In genomic region chr10:84375011-84375410, GRCh38 we compare ENCODE assay signal across 8 cellular contexts. TPM values are rescaled to one million over a fixed set of nuclear protein-coding genes. Genes with fewer than 3 reads are reported as not detected.
DNase-seq lines count a peak whose midpoint lies in the region; ATAC-seq, FAIRE-seq and TF ChIP-seq lines count a peak whose summit lies in the region.

No MANE protein-coding gene starts in this region.

- TF ChIP-seq POLR2A in HepG2 (IDR thresholded peaks at IDR 0.05; ENCODE audit: insufficient read depth in 1 of 2, low read depth in 2 of 2, low read length in 2 of 2): no peak
- no peak for TF ChIP-seq POLR2A in tibial nerve (IDR thresholded peaks at IDR 0.05)

- TF ChIP-seq RAD21 in HepG2 (CRISPR knock-in tag; IDR thresholded peaks at IDR 0.05): peak; percentile 55

- H3K36me3 ChIP-seq in PC-3 (ENCODE audit: low read depth, low read length) (peaks cover 5% of the 10 kb centered on the region; the same call in 1 of the 2 replicates), mammary epithelial cell (ENCODE audit: insufficient read depth, low read length) (peaks cover 14% of the 10 kb centered on the region), HepG2 (replicated peaks in 1 of 2; ENCODE audit: control insufficient read depth in 1 of 2, insufficient read depth in 2 of 2, low read length in 2 of 2) (peaks cover 2 to 27% of the 10 kb centered on the region in 2 experiments; a peak in 4 of 5 replicates), tibial nerve (peaks cover 0 to 26% (median 3%) of the 10 kb centered on the region in 3 donors)

- TF ChIP-seq CTCF in GM12874 (IDR thresholded peaks at IDR 0.05; ENCODE audit: insufficient read depth, low read depth, low read length) (peak; percentile 57), PC-3 (conservative IDR thresholded peaks at IDR 0.05; ENCODE audit: low read depth, low read length) (peak; percentile 74), mammary epithelial cell (conservative IDR thresholded peaks at IDR 0.05 in 1 of 2, IDR thresholded peaks at IDR 0.05 in 1 of 2; ENCODE audit: extremely low read depth in 1 of 2, insufficient read depth in 1 of 2, low read depth in 1 of 2, low read length in 2 of 2) (peak; percentile 71 to 75), HepG2 (CRISPR knock-in tag; IDR thresholded peaks at IDR 0.05) (peak; percentile 82), tibial nerve (IDR thresholded peaks at IDR 0.05) (peak; percentile 59 to 73 (median 62))

- CTCF ChIA-PET in PC-3 (lab: Charles Lee) (interaction anchor here (1.5 kb wide), 1 partner anchor 162 kb away, joined by 8 read pairs; no protein-coding TSS in a partner anchor), mammary epithelial cell (lab: Charles Lee; ENCODE audit: low non-redundant PET) (no interaction called here), HepG2 (lab: Yijun Ruan, JAX; ENCODE audit: low intra/inter-chr PET ratio, low total read pairs) (interaction anchor here (0.7 to 5.6 kb wide), 2 partner anchors 159 to 163 kb away, joined by 4 to 77 read pairs; no protein-coding TSS in a partner anchor)

- no peak overlapping the region for H3K9ac ChIP-seq in PC-3 (ENCODE audit: low read length)
- no peak overlapping the region for H3K9ac ChIP-seq in mammary epithelial cell (ENCODE audit: insufficient read depth, low read length)
- H3K9ac ChIP-seq in HepG2 (ENCODE audit: insufficient read depth, low read depth, low read length): no peak overlapping the region

- H4K20me1 ChIP-seq in PC-3 (ENCODE audit: low read length) (no peaks in the 10 kb centered on the region), mammary epithelial cell (ENCODE audit: insufficient read depth, low read length) (no peaks in the 10 kb centered on the region), HepG2 (ENCODE audit: insufficient read depth, low read length) (no peaks in the 10 kb centered on the region)

- ATAC-seq in HG03565 (IDR thresholded peaks at IDR 0.05; ENCODE audit: unreplicated experiment) (peak; percentile 61), PC-3 (no peak), HepG2 (peak; percentile 53; the same call in 2 of the 3 replicates), GM18873 (IDR thresholded peaks at IDR 0.05; ENCODE audit: low FRiP score, unreplicated experiment) (no peak)

- no peaks in the 10 kb centered on the region for H3F3A ChIP-seq in PC-3 (ENCODE audit: low read length, unreplicated experiment)

- intact Hi-C loops in PC-3 (cut with micrococcal nuclease) (loop anchor here (1.0 kb wide), 3 partner anchors 49 to 162 kb away; no protein-coding TSS in a partner anchor), mammary epithelial cell (cut with micrococcal nuclease) (loop anchor here (1.0 kb wide), 5 partner anchors 23 to 238 kb away; no protein-coding TSS in a partner anchor), HepG2 (cut with micrococcal nuclease; ENCODE audit: unreplicated experiment) (loop anchor here (1.0 to 2.0 kb wide), 5 partner anchors 56 to 368 kb away; no protein-coding TSS in a partner anchor)

- POLR2A ChIA-PET in PC-3 (lab: Charles Lee; ENCODE audit: unreplicated experiment): no interaction called here
- POLR2A ChIA-PET in HepG2 (lab: Yijun Ruan, JAX): no interaction called here

- H3K79me2 ChIP-seq in PC-3 (ENCODE audit: low read length): no peaks in the 10 kb centered on the region
- peaks cover 68% of the 10 kb centered on the region for H3K79me2 ChIP-seq in mammary epithelial cell (ENCODE audit: insufficient read depth, low read length)
- peaks cover 3% of the 10 kb centered on the region for H3K79me2 ChIP-seq in HepG2 (ENCODE audit: insufficient read depth, low read length)

- H3K27ac ChIP-seq in PC-3 (ENCODE audit: low read length): no peak overlapping the region
- H3K27ac ChIP-seq in mammary epithelial cell (ENCODE audit: insufficient read depth, low read depth, low read length): no peak overlapping the region
- H3K27ac ChIP-seq in HepG2 (ENCODE audit: extremely low read length, insufficient read depth, low read length): no peak overlapping the region
- no peak overlapping the region for H3K27ac ChIP-seq in tibial nerve

- no peaks in the 10 kb centered on the region for H3K9me2 ChIP-seq in PC-3 (replicated peaks; ENCODE audit: low read length)

- H3K27me3 ChIP-seq in PC-3 (ENCODE audit: low read length) (no peaks in the 10 kb centered on the region), mammary epithelial cell (ENCODE audit: insufficient read depth, low read length) (no peaks in the 10 kb centered on the region), HepG2 (ENCODE audit: control insufficient read depth in 1 of 2, insufficient read depth in 2 of 2, low read length in 2 of 2) (no peaks in the 10 kb centered on the region), tibial nerve (no peaks in the 10 kb centered on the region)

- H3K9me3 ChIP-seq in PC-3 (ENCODE audit: low read length) (no peaks in the 10 kb centered on the region), mammary epithelial cell (replicated peaks; ENCODE audit: insufficient read depth, low read length) (no peaks in the 10 kb centered on the region), HepG2 (ENCODE audit: low read length) (no peaks in the 10 kb centered on the region), tibial nerve (no peaks in the 10 kb centered on the region)

- H3K4me2 ChIP-seq in PC-3 (ENCODE audit: low read length): no peak overlapping the region
- no peak overlapping the region for H3K4me2 ChIP-seq in mammary epithelial cell (ENCODE audit: insufficient read depth, low read depth, low read length)
- no peak overlapping the region for H3K4me2 ChIP-seq in HepG2 (ENCODE audit: low read depth, low read length)

- H2AFZ ChIP-seq in PC-3 (ENCODE audit: low read length) (no peak overlapping the region), mammary epithelial cell (ENCODE audit: low read depth, low read length) (no peak overlapping the region), HepG2 (ENCODE audit: low read length) (no peak overlapping the region)

- in situ Hi-C loops in mammary epithelial cell (cut with MboI; ENCODE audit: low sequenced_read_pairs in 2 of 2) (loop anchor here (10.0 kb wide), 1 partner anchor 160 kb away; no protein-coding TSS in a partner anchor), HepG2 (cut with HindIII; ENCODE audit: extremely low pct_ligation_motif_present, low pct_unique_long_range_greater_than_20kb) (no loop called here)

- no peak overlapping the region for H3K4me3 ChIP-seq in PC-3 (ENCODE audit: low read length)
- no peak overlapping the region for H3K4me3 ChIP-seq in mammary epithelial cell (replicated peaks in 1 of 3; ENCODE audit: insufficient read depth in 1 of 3, low read depth in 2 of 3, low read length in 3 of 3)
- no peak overlapping the region for H3K4me3 ChIP-seq in HepG2 (replicated peaks in 1 of 3; ENCODE audit: insufficient read depth in 1 of 3, low read depth in 2 of 3, low read length in 3 of 3)
- no peak overlapping the region for H3K4me3 ChIP-seq in tibial nerve

- dilution Hi-C loops in mammary epithelial cell (cut with HindIII; ENCODE audit: low sequenced_read_pairs): no loop called here

- DNase-seq in CD1c-positive myeloid dendritic cell (ENCODE audit: extremely low spot score) (peak; percentile 63), PC-3 (peak; percentile 75), mammary epithelial cell (peak; percentile 51), HepG2 (ENCODE audit: low spot score) (peak; percentile 51), tibial nerve (ENCODE audit: low spot score in 2 of 2) (peak in 1 of 2 donors; percentile 74)

- FAIRE-seq in HepG2 (lab: Jason Lieb, UNC): peak; percentile 86

- no TSS peak for BruUV-seq in PC-3 (replicated peaks; lab: Mats Ljungman, UMichigan)
- BruUV-seq in mammary epithelial cell (replicated peaks; lab: Mats Ljungman, UMichigan): no TSS peak
- BruUV-seq in HepG2 (replicated peaks; lab: Mats Ljungman, UMichigan): no TSS peak

- H3K4me1 ChIP-seq in PC-3 (ENCODE audit: insufficient read depth, low read length): peaks cover 10% of the 10 kb centered on the region
- H3K4me1 ChIP-seq in mammary epithelial cell (ENCODE audit: insufficient read depth, low read length): no peaks in the 10 kb centered on the region
- H3K4me1 ChIP-seq in HepG2 (ENCODE audit: insufficient read depth, low read length): no peaks in the 10 kb centered on the region
- H3K4me1 ChIP-seq in tibial nerve: peaks cover 0 to 15% (median 3%) of the 10 kb centered on the region in 4 donors

- TF ChIP-seq EP300 in HepG2 (IDR thresholded peaks at IDR 0.05; ENCODE audit: low read depth in 2 of 2, low read length in 2 of 2) (no peak), HepG2 (CRISPR knock-in tag; IDR thresholded peaks at IDR 0.05; ENCODE audit: borderline replicate concordance) (no peak), tibial nerve (IDR thresholded peaks at IDR 0.05) (no peak)

TF ChIP-seq in HepG2, 621 proteins besides CTCF, POLR2A, EP300 and RAD21 (continues in another document):
- TF ChIP-seq NR2C2 (CRISPR knock-in tag; IDR thresholded peaks at IDR 0.05; ENCODE audit: borderline replicate concordance): no peak

RNA-seq across cellular contexts. Expression of gene CCSER2, which starts 46.6 kb away (rescaled TPM):
- total RNA-seq in PC-3 (2014; rRNA removed) (10.2 and 14.1 TPM in 2 replicates), mammary epithelial cell (10 to 100 TPM; 45.3 to 73.3 TPM), HepG2 (2016; rRNA removed; fragmentation: Illumina TruSeq; extraction: Trizol) (17.2 and 17.4 TPM in 2 replicates), tibial nerve (10 to 100 TPM; 43.9 to 71.9 (median 51.4) TPM)
- polyA plus RNA-seq in mammary epithelial cell (26.2 TPM), HepG2 (2011; rRNA removed) (10.3 and 13.3 TPM in 2 replicates)
- polyA minus RNA-seq in mammary epithelial cell: 25.9 TPM
- 69.9 and 70.2 TPM in 2 replicates for total RNA-seq in HepG2 (2016; cell fraction: cytosol; rRNA removed; fragmentation: Illumina TruSeq; extraction: Trizol; ENCODE audit: low read depth)
- 16.5 and 16.8 TPM in 2 replicates for total RNA-seq in HepG2 (2016; cell fraction: insoluble cytoplasmic fraction; rRNA removed; fragmentation: Illumina TruSeq; extraction: Trizol)
- 51.3 and 63.0 TPM in 2 replicates for total RNA-seq in HepG2 (2016; cell fraction: membrane; rRNA removed; fragmentation: Illumina TruSeq; extraction: Trizol)
- total RNA-seq in HepG2 (2016; cell fraction: nucleus; rRNA removed; fragmentation: Illumina TruSeq; extraction: Trizol): 32.8 and 34.4 TPM in 2 replicates
- 5.2 and 10.1 TPM in 2 replicates for polyA plus RNA-seq in HepG2 (2011; cell fraction: cytosol; rRNA removed)
- 3.7 and 4.9 TPM in 2 replicates for polyA plus RNA-seq in HepG2 (2011; cell fraction: nucleus; rRNA removed)
- polyA plus RNA-seq in HepG2 (2012): 8.4 and 10.2 TPM in 2 replicates
- 2.9 and 3.1 TPM in 2 replicates for polyA plus RNA-seq in HepG2 (2016; cell fraction: cytosol; fragmentation: Illumina TruSeq; extraction: Trizol; ENCODE audit: low read depth)
- 16.8 and 17.9 TPM in 2 replicates for polyA plus RNA-seq in HepG2 (2016; cell fraction: insoluble cytoplasmic fraction; fragmentation: Illumina TruSeq; extraction: Trizol; ENCODE audit: low read depth)
- 8.0 and 10.5 TPM in 2 replicates for polyA plus RNA-seq in HepG2 (2016; cell fraction: membrane; fragmentation: Illumina TruSeq; extraction: Trizol; ENCODE audit: low read depth)
- 12.8 and 13.0 TPM in 2 replicates for polyA plus RNA-seq in HepG2 (2016; cell fraction: nucleus; fragmentation: Illumina TruSeq; extraction: Trizol; ENCODE audit: insufficient read depth, low read depth)
- polyA minus RNA-seq in HepG2 (2011; rRNA and poly(A)+ RNA removed; ENCODE audit: low replicate concordance): 6.3 and 10.3 TPM in 2 replicates
- polyA minus RNA-seq in HepG2 (2011; cell fraction: cytosol; rRNA and poly(A)+ RNA removed): 17.7 and 24.0 TPM in 2 replicates
- polyA minus RNA-seq in HepG2 (2011; cell fraction: nucleus; rRNA and poly(A)+ RNA removed): 59.5 and 72.5 TPM in 2 replicates

Comparison
In these comparisons a context has a peak if more than half of its experiments do, and no peak if none do; other contexts are left out.
1. ATAC-seq: peak in HG03565 (single experiment) and HepG2 (single experiment); none in PC-3 (single experiment) and GM18873 (single experiment).
2. Peak in every context shown above with its lines, with median percentiles within 50 percentile points of each other: CTCF ChIP-seq.